1 cellular context compared by ENCODE assay signal in genomic region chr6:52815167-52816092, GRCh38.
A peak's percentile ranks its signal among the peaks of the same experiment; 100 is the strongest.
TF ChIP-seq lines count a peak whose summit lies in the region.

No MANE protein-coding gene starts in this region.

TF ChIP-seq in HepG2, 621 proteins besides CTCF, POLR2A, EP300 and RAD21 (continued from another document and continues in another):
- no peak for TF ChIP-seq MLXIP (CRISPR knock-in tag; IDR thresholded peaks at IDR 0.05; ENCODE audit: borderline replicate concordance)
- TF ChIP-seq RFXAP (CRISPR knock-in tag; IDR thresholded peaks at IDR 0.05; ENCODE audit: borderline replicate concordance): peak; percentile 36; the same call in 1 of the 2 replicates
- TF ChIP-seq HINFP (CRISPR knock-in tag; IDR thresholded peaks at IDR 0.05; ENCODE audit: low read depth): no peak
- no peak for TF ChIP-seq TGIF2 (CRISPR knock-in tag; IDR thresholded peaks at IDR 0.05)
- no peak for TF ChIP-seq BATF2 (CRISPR knock-in tag; IDR thresholded peaks at IDR 0.05)
- TF ChIP-seq ZBTB25 (CRISPR knock-in tag; IDR thresholded peaks at IDR 0.05): peak; percentile 30; the same call in 1 of the 2 replicates
- no peak for TF ChIP-seq ZBTB37 (CRISPR knock-in tag; IDR thresholded peaks at IDR 0.05)
- TF ChIP-seq GMEB2 (CRISPR knock-in tag; IDR thresholded peaks at IDR 0.05; ENCODE audit: low read depth): no peak
- TF ChIP-seq AKAP8 (CRISPR knock-in tag; IDR thresholded peaks at IDR 0.05): no peak
- no peak for TF ChIP-seq FOXP1 (IDR thresholded peaks at IDR 0.05)
- TF ChIP-seq FOXP1 (CRISPR knock-in tag; IDR thresholded peaks at IDR 0.05): peak; percentile 46; the same call in 1 of the 2 replicates
- no peak for TF ChIP-seq PHF5A (CRISPR knock-in tag; IDR thresholded peaks at IDR 0.05; ENCODE audit: low read depth, unreplicated experiment)
- TF ChIP-seq ZNF335 (CRISPR knock-in tag; IDR thresholded peaks at IDR 0.05): 0 out of 2 replicates have a peak, but pooled peaks have one; percentile 48
- no peak for TF ChIP-seq NFKBIZ (CRISPR knock-in tag; IDR thresholded peaks at IDR 0.05)
- TF ChIP-seq JARID2 (CRISPR knock-in tag; IDR thresholded peaks at IDR 0.05; ENCODE audit: insufficient replicate concordance): no peak
- TF ChIP-seq HCFC1 (IDR thresholded peaks at IDR 0.05; ENCODE audit: low read depth, low read length): no peak
- TF ChIP-seq U2AF2 (IDR thresholded peaks at IDR 0.05; ENCODE audit: low read depth, low read length): no peak
- TF ChIP-seq ZNF232 (CRISPR knock-in tag; IDR thresholded peaks at IDR 0.05; ENCODE audit: borderline replicate concordance): no peak
- no peak for TF ChIP-seq ZUFSP (CRISPR knock-in tag; IDR thresholded peaks at IDR 0.05; ENCODE audit: borderline replicate concordance)
- no peak for TF ChIP-seq ZNF460 (CRISPR knock-in tag; IDR thresholded peaks at IDR 0.05; ENCODE audit: borderline replicate concordance)
- TF ChIP-seq ZFP36L2 (CRISPR knock-in tag; IDR thresholded peaks at IDR 0.05): no peak
- TF ChIP-seq FOXA3 (CRISPR knock-in tag; IDR thresholded peaks at IDR 0.05): peak; percentile 85
- no peak for TF ChIP-seq ZNF781 (CRISPR knock-in tag; IDR thresholded peaks at IDR 0.05; ENCODE audit: borderline replicate concordance, not compliant biosample characterization)
- no peak for TF ChIP-seq ZNF432 (CRISPR knock-in tag; IDR thresholded peaks at IDR 0.05; ENCODE audit: borderline replicate concordance)
- no peak for TF ChIP-seq IKZF1 (IDR thresholded peaks at IDR 0.05)
- TF ChIP-seq KLF13 (CRISPR knock-in tag; IDR thresholded peaks at IDR 0.05): no peak
- no peak for TF ChIP-seq ZNF549 (CRISPR knock-in tag; IDR thresholded peaks at IDR 0.05)
- TF ChIP-seq ZFY (CRISPR knock-in tag; IDR thresholded peaks at IDR 0.05): peak; percentile 65
- peak; percentile 73 for TF ChIP-seq ZFX (CRISPR knock-in tag; IDR thresholded peaks at IDR 0.05; ENCODE audit: low read depth)
- TF ChIP-seq ZNF776 (CRISPR knock-in tag; IDR thresholded peaks at IDR 0.05): no peak
- no peak for TF ChIP-seq NFE2 (CRISPR knock-in tag; IDR thresholded peaks at IDR 0.05)
- no peak for TF ChIP-seq FLYWCH1 (CRISPR knock-in tag; IDR thresholded peaks at IDR 0.05)
- no peak for TF ChIP-seq ZC3H13 (CRISPR knock-in tag; IDR thresholded peaks at IDR 0.05)
- no peak for TF ChIP-seq CREB1 (IDR thresholded peaks at IDR 0.05)
- no peak for TF ChIP-seq CREB1 (CRISPR knock-in tag; IDR thresholded peaks at IDR 0.05)
- TF ChIP-seq ZNF792 (CRISPR knock-in tag; IDR thresholded peaks at IDR 0.05): no peak
- TF ChIP-seq SRSF1 (optimal IDR thresholded peaks at IDR 0.05; ENCODE audit: low read depth, low read length): no peak
- no peak for TF ChIP-seq DDIT3 (CRISPR knock-in tag; IDR thresholded peaks at IDR 0.05)
- no peak for TF ChIP-seq HIVEP1 (CRISPR knock-in tag; IDR thresholded peaks at IDR 0.05)
- TF ChIP-seq RELA (CRISPR knock-in tag; IDR thresholded peaks at IDR 0.05): no peak
- TF ChIP-seq BHLHE40 (IDR thresholded peaks at IDR 0.05; ENCODE audit: low read length): no peak
- no peak for TF ChIP-seq ZNF30 (CRISPR knock-in tag; IDR thresholded peaks at IDR 0.05)
- TF ChIP-seq MNT (IDR thresholded peaks at IDR 0.05): no peak
- 0 out of 2 replicates have a peak, but pooled peaks have one; percentile 19 for TF ChIP-seq ZNF124 (CRISPR knock-in tag; IDR thresholded peaks at IDR 0.05)
- TF ChIP-seq ZNF20 (CRISPR knock-in tag; IDR thresholded peaks at IDR 0.05): no peak
- no peak for TF ChIP-seq LCORL (IDR thresholded peaks at IDR 0.05)
- peak; percentile 56 for TF ChIP-seq LCORL (CRISPR knock-in tag; IDR thresholded peaks at IDR 0.05)
- TF ChIP-seq ETV5 (CRISPR knock-in tag; IDR thresholded peaks at IDR 0.05; ENCODE audit: borderline replicate concordance): 0 out of 2 replicates have a peak, but pooled peaks have one; percentile 14
- TF ChIP-seq ZNF660 (CRISPR knock-in tag; IDR thresholded peaks at IDR 0.05; ENCODE audit: borderline replicate concordance, low read depth): no peak
- TF ChIP-seq NR2F1 (CRISPR knock-in tag; IDR thresholded peaks at IDR 0.05): no peak
- no peak for TF ChIP-seq BRCA1 (CRISPR knock-in tag; IDR thresholded peaks at IDR 0.05)
